Comparison of ENCODE assay signal across 9 cellular contexts in genomic region chr5:157816682-157817268, GRCh38. TPM values are rescaled to one million over a fixed set of nuclear protein-coding genes. Genes with fewer than 3 reads are reported as not detected.
A peak's percentile ranks its signal among the peaks of the same experiment; 100 is the strongest.
DNase-seq lines count a peak whose midpoint lies in the region; ATAC-seq, FAIRE-seq and TF ChIP-seq lines count a peak whose summit lies in the region.
"Had no signal": no experiment of that assay in that cellular context is flagged by ENCODE, and none has a peak within 500 bp of the region (broad histone marks: within the 10 kb centered on the region; RNA-seq: fewer than 3 reads in every experiment).

No MANE protein-coding gene starts in this region.

- FAIRE-seq in A204.1 (lab: Jason Lieb, UNC) (peak; percentile 96), kidney (lab: Jason Lieb, UNC) (peak; percentile 98)
- FAIRE-seq: keratinocyte had no signal

- H3K9ac ChIP-seq in SK-N-MC (ENCODE audit: insufficient read length) (peak overlapping the region; percentile 38), kidney (ENCODE audit: low read length in 2 of 2) (no peak overlapping the region)

- peak; percentile 34 for TF ChIP-seq CTCF in kidney (IDR thresholded peaks at IDR 0.05; ENCODE audit: borderline replicate concordance, extremely low read depth, insufficient read depth)

- peak; percentile 17 for DNase-seq in EL
- DNase-seq in SK-N-MC (ENCODE audit: low read depth, low spot score), result no peak
- DNase-seq in kidney, result no peak
- no peak for DNase-seq in 8988T
- no peak for DNase-seq in NCI-H226
- DNase-seq in H4 (ENCODE audit: low spot score), result no peak

- intact Hi-C loops in kidney (cut with DNase I), result loop anchor here (10.0 kb wide), 1 partner anchor 178 kb away; no protein-coding TSS in a partner anchor

- ATAC-seq in HG02588 (IDR thresholded peaks at IDR 0.05; ENCODE audit: unreplicated experiment), result no peak

- H3K27ac ChIP-seq in SK-N-MC (peak overlapping the region; percentile 94), kidney (ENCODE audit: low read depth in 2 of 2, low read length in 2 of 2) (no peak overlapping the region)

- H3K4me1 ChIP-seq in kidney (ENCODE audit: control insufficient read depth in 1 of 2, insufficient read depth in 1 of 2, low read depth in 1 of 2, low read length in 2 of 2), result peaks cover 3 to 4% of the 10 kb centered on the region in 2 donors

- peak overlapping the region; percentile 71 for H3K4me3 ChIP-seq in SK-N-MC
- no peak overlapping the region for H3K4me3 ChIP-seq in kidney (ENCODE audit: low read length in 2 of 2)

- H3K9me3 ChIP-seq in SK-N-MC (ENCODE audit: low read depth, low read length), result no peaks in the 10 kb centered on the region
- H3K9me3 ChIP-seq in kidney (ENCODE audit: control insufficient read depth in 1 of 2, low read length in 2 of 2), result no peaks in the 10 kb centered on the region

- H3K36me3 ChIP-seq in SK-N-MC (ENCODE audit: insufficient read depth, low read length) (peaks cover 27% of the 10 kb centered on the region), kidney (ENCODE audit: control insufficient read depth in 1 of 2, insufficient read depth in 2 of 2, low read length in 2 of 2) (peaks cover 11 to 20% of the 10 kb centered on the region in 2 donors)

RNA-seq across cellular contexts. Expression of gene CLINT1, which starts 42.2 kb away (rescaled TPM):
- 173 TPM for total RNA-seq in kidney
- 34.1 TPM for polyA plus RNA-seq in kidney (ENCODE audit: insufficient read depth, low read depth, low replicate concordance)
- 30.5 and 43.3 TPM in 2 replicates for total RNA-seq in H4 (2014; rRNA removed; shearing (Covaris generic))
